1 cellular context compared by ENCODE assay signal in genomic region chr10:72340510-72340895, GRCh38.
TF ChIP-seq lines count a peak whose summit lies in the region.

No MANE protein-coding gene starts in this region.

TF ChIP-seq in K562, 482 proteins besides CTCF, POLR2A, EP300 and RAD21 (continued from another document and continues in another):
- TF ChIP-seq AFF4 (CRISPR knock-in tag; IDR thresholded peaks at IDR 0.05) (no peak), SMARCB1 (IDR thresholded peaks at IDR 0.05; ENCODE audit: insufficient read length, low read depth) (no peak), PRMT5 (CRISPR knock-in tag; IDR thresholded peaks at IDR 0.05) (no peak), NBN (IDR thresholded peaks at IDR 0.05; ENCODE audit: low read depth) (no peak), ZNF766 (CRISPR knock-in tag; conservative IDR thresholded peaks at IDR 0.05) (no peak), XRCC4 (IDR thresholded peaks at IDR 0.05; ENCODE audit: extremely low read depth, insufficient read depth, insufficient read length) (no peak), ETS1 (conservative IDR thresholded peaks at IDR 0.05; ENCODE audit: control insufficient read depth, low read depth, low read length) (0 out of 2 replicates have a peak, but pooled peaks have one; percentile 36), FOXP4 (CRISPR knock-in tag; IDR thresholded peaks at IDR 0.05; ENCODE audit: borderline replicate concordance) (0 out of 2 replicates have a peak, but pooled peaks have one; percentile 17), CREB1 (IDR thresholded peaks at IDR 0.05) (no peak), CREB1 (CRISPR knock-in tag; IDR thresholded peaks at IDR 0.05) (peak; percentile 28; the same call in 1 of the 2 replicates), GABPA (tag; conservative IDR thresholded peaks at IDR 0.05; ENCODE audit: low read depth) (no peak), NEUROD1 (IDR thresholded peaks at IDR 0.05; ENCODE audit: borderline replicate concordance, low read depth, low read length, partially characterized antibody) (peak; percentile 37), ZNF518B (CRISPR knock-in tag; IDR thresholded peaks at IDR 0.05) (no peak), CREBBP (IDR thresholded peaks at IDR 0.05; ENCODE audit: low read depth, low read length) (no peak), ETV1 (tag; conservative IDR thresholded peaks at IDR 0.05; ENCODE audit: low read depth) (no peak), ZNF639 (CRISPR knock-in tag; conservative IDR thresholded peaks at IDR 0.05 in 1 of 2, IDR thresholded peaks at IDR 0.05 in 1 of 2) (no peak), ZSCAN32 (CRISPR knock-in tag; IDR thresholded peaks at IDR 0.05) (no peak), STAT5A (IDR thresholded peaks at IDR 0.05; ENCODE audit: borderline replicate concordance, low read length) (no peak), CEBPZ (IDR thresholded peaks at IDR 0.05; ENCODE audit: borderline replicate concordance, low read depth, low read length) (no peak), ZNF445 (CRISPR knock-in tag; IDR thresholded peaks at IDR 0.05; ENCODE audit: low read depth) (no peak), HDGF (IDR thresholded peaks at IDR 0.05) (no peak), HCFC1 (IDR thresholded peaks at IDR 0.05; ENCODE audit: low read depth, low read length) (peak; percentile 41; the same call in 1 of the 2 replicates), PHF8 (IDR thresholded peaks at IDR 0.05; ENCODE audit: borderline replicate concordance, low read length) (no peak), SMAD4 (CRISPR knock-in tag; conservative IDR thresholded peaks at IDR 0.05) (0 out of 2 replicates have a peak, but pooled peaks have one; percentile 20), PHF21A (IDR thresholded peaks at IDR 0.05; ENCODE audit: borderline replicate concordance, low read depth) (no peak), SRSF1 (IDR thresholded peaks at IDR 0.05; ENCODE audit: low read depth, low read length) (no peak), KDM4B (IDR thresholded peaks at IDR 0.05; ENCODE audit: borderline replicate concordance in 2 of 2, low read depth in 1 of 2) (no peak), ZNF785 (CRISPR knock-in tag; IDR thresholded peaks at IDR 0.05) (no peak), YY1 (IDR thresholded peaks at IDR 0.05; ENCODE audit: borderline replicate concordance in 1 of 3, control insufficient read depth in 1 of 3, extremely low read depth in 1 of 3, insufficient read depth in 3 of 3, insufficient read length in 1 of 3, insufficient replicate concordance in 2 of 3, low read depth in 1 of 3, low read length in 2 of 3) (peak in 2 of 3 experiments; percentile 80 to 83), ZNF76 (CRISPR knock-in tag; IDR thresholded peaks at IDR 0.05; ENCODE audit: borderline replicate concordance) (no peak), LARP7 (IDR thresholded peaks at IDR 0.05) (no peak), CBX3 (IDR thresholded peaks at IDR 0.05; ENCODE audit: borderline replicate concordance in 1 of 2, low read length in 2 of 2) (peak in 1 of 2 experiments; percentile 80; a peak in 2 of 3 replicates), ATF3 (IDR thresholded peaks at IDR 0.05) (no peak), ATF3 (CRISPR knock-in tag; conservative IDR thresholded peaks at IDR 0.05) (no peak), ZBED1 (IDR thresholded peaks at IDR 0.05) (no peak), THRB (CRISPR knock-in tag; conservative IDR thresholded peaks at IDR 0.05) (no peak), SOX6 (IDR thresholded peaks at IDR 0.05) (no peak), TBP (optimal IDR thresholded peaks at IDR 0.05; ENCODE audit: low read depth, low read length) (no peak), ZNF395 (CRISPR knock-in tag; IDR thresholded peaks at IDR 0.05) (no peak), KLF16 (IDR thresholded peaks at IDR 0.05) (0 out of 2 replicates have a peak, but pooled peaks have one; percentile 50), DACH1 (IDR thresholded peaks at IDR 0.05; ENCODE audit: partially characterized antibody) (no peak), MAZ (CRISPR knock-in tag; conservative IDR thresholded peaks at IDR 0.05 in 1 of 2, IDR thresholded peaks at IDR 0.05 in 1 of 2) (peak; percentile 36 to 79; a peak in 3 of 4 replicates), THRAP3 (IDR thresholded peaks at IDR 0.05; ENCODE audit: borderline replicate concordance) (no peak), ILF3 (IDR thresholded peaks at IDR 0.05; ENCODE audit: borderline replicate concordance) (no peak), RCOR1 (IDR thresholded peaks at IDR 0.05; ENCODE audit: borderline replicate concordance in 1 of 2, low read depth in 2 of 2, low read length in 2 of 2) (peak in 1 of 2 experiments; percentile 68; a peak in 2 of 4 replicates)
